ENCODE assay signal across 9 cellular contexts in the genomic region with DNA sequence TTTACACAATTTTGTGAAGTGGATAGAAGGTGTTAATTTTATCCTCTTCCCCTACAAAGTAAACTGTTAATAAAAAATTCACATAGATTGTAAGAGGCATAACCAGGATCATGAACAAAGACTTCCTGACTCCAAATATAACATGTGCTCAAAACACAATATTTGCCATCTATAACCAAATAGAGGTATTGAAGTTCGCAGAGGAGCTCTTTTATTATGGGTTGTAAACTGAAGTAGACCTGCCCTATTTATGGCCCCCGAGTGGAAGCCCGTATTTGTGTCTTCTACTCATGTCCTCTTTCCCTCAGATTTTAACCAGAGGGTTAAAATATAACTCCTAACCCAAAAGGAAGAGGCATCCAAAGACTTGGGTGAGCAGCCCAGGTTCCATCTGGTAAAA.
"Had no signal": no experiment of that assay in that cellular context is flagged by ENCODE, and none has a peak within 500 bp of the region (broad histone marks: within the 10 kb centered on the region; RNA-seq: fewer than 3 reads in every experiment).

No MANE protein-coding gene starts in this region.

- H3K36me3 ChIP-seq: HAP-1 had no signal

- H3K9me3 ChIP-seq: HAP-1 had no signal

- ATAC-seq: GM23338, HCT116 had no signal

- H3K4me1 ChIP-seq: HAP-1 had no signal

- H3K27ac ChIP-seq: GM23248 had no signal

- H3K4me3 ChIP-seq: GM23248, GM23338, HAP-1 had no signal

- DNase-seq: GM23248, GOT3, H7, H9, HCEC 1CT, HFFc6 had no signal
